ENCODE assay signal across 1 cellular context in the genomic region with DNA sequence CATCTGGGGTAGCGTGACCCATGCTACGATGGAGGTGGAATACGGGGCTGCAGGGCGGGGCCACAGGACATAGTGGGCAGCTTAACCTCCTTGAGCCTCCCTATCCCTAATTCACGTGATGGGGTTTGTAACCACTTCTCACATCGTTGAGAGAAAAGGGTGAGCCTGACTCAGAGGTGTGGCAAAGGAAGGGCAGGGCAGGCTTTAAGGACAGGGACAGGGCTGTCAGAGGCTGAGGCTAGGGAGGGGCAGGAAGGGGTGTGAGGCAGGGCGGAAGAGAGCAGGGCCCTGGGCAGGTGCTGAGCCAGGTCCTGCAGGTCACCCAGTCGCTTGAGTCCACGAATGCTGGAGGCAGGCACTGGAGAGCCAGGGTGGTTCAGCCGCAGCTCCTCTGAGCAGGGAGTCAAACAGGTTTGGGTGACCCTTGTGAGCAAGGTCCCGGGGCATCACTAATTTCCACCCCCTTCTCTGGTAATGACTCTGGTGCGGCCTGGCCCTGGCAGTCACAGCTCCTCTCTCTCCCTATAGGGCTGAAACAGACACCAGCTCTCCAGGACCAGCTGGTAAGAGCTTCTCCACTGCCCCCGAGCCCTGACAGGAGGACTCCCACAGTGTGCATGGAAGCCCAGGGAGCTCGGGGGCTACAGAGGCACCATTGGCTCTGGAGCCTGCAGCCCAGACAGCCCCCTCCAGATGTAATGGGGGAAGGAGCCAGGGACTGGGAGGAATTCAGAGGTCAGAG.
TF ChIP-seq lines count a peak whose summit lies in the region.

No MANE protein-coding gene starts in this region.

TF ChIP-seq in WTC11, 78 proteins besides CTCF, POLR2A, EP300 and RAD21 (continued from another document):
- TF ChIP-seq, protein P1, sequence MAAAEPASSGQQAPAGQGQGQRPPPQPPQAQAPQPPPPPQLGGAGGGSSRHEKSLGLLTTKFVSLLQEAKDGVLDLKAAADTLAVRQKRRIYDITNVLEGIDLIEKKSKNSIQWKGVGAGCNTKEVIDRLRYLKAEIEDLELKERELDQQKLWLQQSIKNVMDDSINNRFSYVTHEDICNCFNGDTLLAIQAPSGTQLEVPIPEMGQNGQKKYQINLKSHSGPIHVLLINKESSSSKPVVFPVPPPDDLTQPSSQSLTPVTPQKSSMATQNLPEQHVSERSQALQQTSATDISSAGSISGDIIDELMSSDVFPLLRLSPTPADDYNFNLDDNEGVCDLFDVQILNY (CRISPR knock-in tag; IDR thresholded peaks at IDR 0.05): no peak
TF ChIP-seq in WTC11: peak in this region for 1.
